15 cellular contexts compared by ENCODE assay signal in genomic region chr2:238259085-238260020, GRCh38.
DNase-seq lines count a peak whose midpoint lies in the region; TF ChIP-seq lines count a peak whose summit lies in the region.
"Had no signal": no experiment of that assay in that cellular context is flagged by ENCODE, and none has a peak within 500 bp of the region (broad histone marks: within the 10 kb centered on the region; RNA-seq: fewer than 3 reads in every experiment).

No MANE protein-coding gene starts in this region.

- H3K4me1 ChIP-seq in BLaER1, result peaks cover 84% of the 10 kb centered on the region

- no peaks in the 10 kb centered on the region for H3K9me3 ChIP-seq in BLaER1
- H3K9me3 ChIP-seq: heart left ventricle, upper lobe of left lung had no signal

- no peak overlapping the region for H3K27ac ChIP-seq in BLaER1
- H3K27ac ChIP-seq in VCaP, result peak overlapping the region; percentile 85; the same call in 1 of the 2 replicates
- H3K27ac ChIP-seq: heart left ventricle, SK-N-MC, upper lobe of left lung had no signal

- H3K36me3 ChIP-seq in BLaER1, result peaks cover 78% of the 10 kb centered on the region

- H3K27me3 ChIP-seq in BLaER1, result no peaks in the 10 kb centered on the region
- H3K27me3 ChIP-seq: heart left ventricle, upper lobe of left lung had no signal

- H4K20me1 ChIP-seq in BLaER1, result peaks cover 25% of the 10 kb centered on the region

- H3K4me3 ChIP-seq in BLaER1 (no peak overlapping the region), GM12865 (ENCODE audit: low read depth, low read length) (no peak overlapping the region)
- H3K4me3 ChIP-seq: heart left ventricle, SK-N-MC, upper lobe of left lung had no signal

- no peak for DNase-seq in GM12865 (ENCODE audit: low read depth)
- peak; percentile 18 for DNase-seq in kidney tubule cell (ENCODE audit: low spot score)
- DNase-seq in HK-2 (ENCODE audit: unreplicated experiment), result no peak
- DNase-seq in GM13977 (ENCODE audit: low spot score), result no peak
- no peak for DNase-seq in stimulated activated CD4-positive, alpha-beta T cell treated with anti-CD3 and anti-CD28 coated beads, Interleukin-2, amount 100 ng/mL, for 24 hours
- no peak for DNase-seq in germinal center (ENCODE audit: low spot score)
- DNase-seq: activated CD4-positive, alpha-beta T cell treated with anti-CD3 and anti-CD28 coated beads, Interleukin-2, amount 50 U/mL, for 1 hour; DMS153; KG1; NCI-H2171 had no signal

- H3K9ac ChIP-seq in BLaER1, result 0 out of 2 replicates have a peak overlapping the region, but pooled peaks have one; percentile 15

- in situ Hi-C loops in GM13977 (cut with MboI; ENCODE audit: low pct_unique_long_range_greater_than_20kb, low sequenced_read_pairs, unreplicated experiment), result no loop called here

- TF ChIP-seq CTCF in GM12865 (IDR thresholded peaks at IDR 0.05; ENCODE audit: insufficient read depth, low read depth, low read length, missing control alignments) (peak; percentile 10), VCaP (conservative IDR thresholded peaks at IDR 0.05) (peak; percentile 19; the same call in 1 of the 2 replicates), GM13977 (IDR thresholded peaks at IDR 0.05; ENCODE audit: extremely low read depth, insufficient read depth, missing control alignments) (no peak)

- no peak overlapping the region for H3K4me2 ChIP-seq in BLaER1
